8 cellular contexts compared by ENCODE assay signal in the genomic region with DNA sequence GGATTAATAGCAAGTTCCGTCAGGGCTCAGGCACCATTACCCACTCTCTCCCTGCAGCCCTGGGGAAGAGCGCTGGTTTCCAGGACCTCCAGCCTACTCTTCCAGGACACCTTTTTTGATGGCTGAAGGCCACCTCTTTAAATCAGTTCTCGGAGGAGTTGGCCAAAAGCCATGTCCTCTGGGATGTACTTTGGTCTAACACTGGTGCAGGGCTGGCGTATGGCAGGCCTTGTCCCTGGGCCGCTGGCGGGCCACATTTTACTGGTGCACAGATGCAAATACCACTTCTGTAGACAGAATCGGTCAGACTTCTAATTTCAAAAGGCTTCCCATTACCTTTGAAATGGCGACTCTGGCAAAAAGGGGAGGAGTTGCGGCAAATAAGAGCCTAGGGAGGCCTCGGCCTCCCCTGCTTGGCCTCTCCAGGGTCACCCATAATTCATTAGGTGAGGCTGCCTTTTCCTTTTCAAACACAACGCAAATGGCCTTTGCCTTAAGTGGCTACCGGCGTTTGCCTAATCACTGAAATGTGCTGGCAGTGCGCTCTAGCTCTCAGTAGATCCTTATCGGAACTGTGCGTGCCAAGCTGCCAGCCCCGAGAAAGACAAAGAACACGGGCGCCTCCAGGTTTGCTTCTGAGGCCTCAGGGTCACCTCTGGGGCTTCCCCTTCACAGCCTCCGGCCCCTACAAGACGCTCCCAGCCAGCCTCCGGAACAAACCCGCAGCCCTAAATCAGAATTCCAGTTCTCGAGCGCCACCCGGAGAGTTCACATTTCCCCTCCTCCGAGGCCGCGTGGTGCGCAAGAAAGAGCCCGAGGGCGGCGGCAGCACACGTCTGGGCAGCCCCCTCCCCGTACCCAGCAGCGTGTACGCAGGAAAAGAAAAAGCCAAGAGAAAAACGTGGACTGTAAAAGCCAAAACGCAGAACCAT.
DNase-seq lines count a peak whose midpoint lies in the region; ATAC-seq and TF ChIP-seq lines count a peak whose summit lies in the region.

No MANE protein-coding gene starts in this region.

- H3K4me3 ChIP-seq in foreskin fibroblast (ENCODE audit: low read depth in 1 of 2, low read length in 2 of 2) (peak overlapping the region; percentile 24 to 61), retinal pigment epithelial cell (ENCODE audit: low read length) (peak overlapping the region; percentile 12)

- peak; percentile 24 for TF ChIP-seq POLR2A in GM18526 (IDR thresholded peaks at IDR 0.05; ENCODE audit: extremely low read depth, insufficient read length)

- no peak for ATAC-seq in GM18502 (IDR thresholded peaks at IDR 0.05; ENCODE audit: poor library complexity, unreplicated experiment)

- TF ChIP-seq CTCF in foreskin fibroblast (IDR thresholded peaks at IDR 0.05; ENCODE audit: low read depth, low read length): no peak
- no peak for TF ChIP-seq CTCF in retinal pigment epithelial cell (conservative IDR thresholded peaks at IDR 0.05; ENCODE audit: low read depth, low read length)

- DNase-seq in NCI-H69 (lab: John Stamatoyannopoulos, UW): peak; percentile 78
- DNase-seq in activated T-cell treated with anti-CD3 and anti-CD28 coated beads for 24 hours (ENCODE audit: low read depth): peak; percentile 67
- DNase-seq in foreskin fibroblast: peak in 1 of 2 donors; percentile 43
- no peak for DNase-seq in retinal pigment epithelial cell (ENCODE audit: low read depth)
- DNase-seq in NCI-H226: no peak
- no peak for DNase-seq in NCI-H446 (lab: John Stamatoyannopoulos, UW)

Comparison
In these comparisons a context has a peak if more than half of its experiments do, and no peak if none do; other contexts are left out.
1. DNase-seq: peak in NCI-H69 (single experiment) and activated T-cell treated with anti-CD3 and anti-CD28 coated beads for 24 hours (single experiment); none in retinal pigment epithelial cell (single experiment), NCI-H226 (single experiment) and NCI-H446 (0 of 2).